Comparison of ENCODE assay signal across 33 cellular contexts in the genomic region with DNA sequence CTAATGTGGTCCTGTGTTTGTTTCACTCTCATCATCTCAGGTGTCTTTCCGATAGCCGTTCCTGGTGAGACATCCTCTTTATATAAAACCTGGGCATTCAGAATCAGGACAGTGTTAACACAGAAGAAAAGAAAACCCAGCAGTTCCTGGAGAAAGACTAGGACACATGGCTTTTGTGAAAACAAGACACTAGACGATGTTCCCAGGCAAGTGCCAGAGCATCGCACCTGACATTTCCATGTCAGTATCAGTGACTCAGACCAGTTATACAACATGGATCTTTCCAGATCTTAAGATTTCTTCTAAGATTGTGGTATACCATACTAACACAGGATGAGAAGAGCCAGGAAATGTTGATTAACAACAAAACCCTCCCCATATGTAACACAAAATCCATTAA.
DNase-seq lines count a peak whose midpoint lies in the region; ATAC-seq and TF ChIP-seq lines count a peak whose summit lies in the region.
"Had no signal": no experiment of that assay in that cellular context is flagged by ENCODE, and none has a peak within 500 bp of the region (broad histone marks: within the 10 kb centered on the region; RNA-seq: fewer than 3 reads in every experiment).

No MANE protein-coding gene starts in this region.

- H3K4me3 ChIP-seq in psoas muscle (no peak overlapping the region), gastrocnemius medialis (no peak overlapping the region)
- H3K4me3 ChIP-seq: A549; BLaER1; BLaER1 treated with 17β-estradiol and CSF1 and Interleukin-3, amounts not matched to agents 10 nM and 100 nM had no signal

- intact Hi-C loops in psoas muscle (cut with DNase I) (no loop called here), gastrocnemius medialis (cut with DNase I; ENCODE audit: low total_unique reads) (loop anchor here (2.0 to 5.0 kb wide), 3 partner anchors 13 to 111 kb away; no protein-coding TSS in a partner anchor)

- peak overlapping the region; percentile 35 for H3K27ac Mint-ChIP-seq in memory B cell
- H3K27ac Mint-ChIP-seq: B cell; CD4-positive, alpha-beta memory T cell; CD4-positive, alpha-beta T cell; CD4-positive, CD25-positive, alpha-beta regulatory T cell; CD8-positive, alpha-beta memory T cell; CD8-positive, alpha-beta T cell had no signal

- no peaks in the 10 kb centered on the region for H3K9me3 ChIP-seq in psoas muscle
- H3K9me3 ChIP-seq in gastrocnemius medialis: no peaks in the 10 kb centered on the region
- H3K9me3 ChIP-seq: A549; BE2C; BLaER1; BLaER1 treated with 17β-estradiol and CSF1 and Interleukin-3, amounts not matched to agents 10 nM and 100 nM; Caco-2 had no signal

- TF ChIP-seq CTCF in psoas muscle (IDR thresholded peaks at IDR 0.05) (no peak), gastrocnemius medialis (IDR thresholded peaks at IDR 0.05 in 4 of 5, conservative IDR thresholded peaks at IDR 0.05 in 1 of 5) (no peak), foreskin keratinocyte (conservative IDR thresholded peaks at IDR 0.05) (no peak)

- in situ Hi-C loops in gastrocnemius medialis (cut with MboI; ENCODE audit: low sequenced_read_pairs in 4 of 4): no loop called here

- H3K4me1 ChIP-seq in psoas muscle: peaks cover 5% of the 10 kb centered on the region
- H3K4me1 ChIP-seq in gastrocnemius medialis: no peaks in the 10 kb centered on the region
- no peaks in the 10 kb centered on the region for H3K4me1 ChIP-seq in foreskin keratinocyte
- H3K4me1 ChIP-seq: A549; BE2C; BLaER1 treated with 17β-estradiol and CSF1 and Interleukin-3, amounts not matched to agents 10 nM and 100 nM; Caco-2 had no signal

- H3K27ac ChIP-seq in psoas muscle (peak overlapping the region; percentile 56), gastrocnemius medialis (peak overlapping the region; percentile 60 to 71 (median 65)), foreskin keratinocyte (no peak overlapping the region)
- H3K27ac ChIP-seq: 22Rv1; A549; BLaER1; BLaER1 treated with 17β-estradiol and CSF1 and Interleukin-3, amounts not matched to agents 10 nM and 100 nM; C4-2B had no signal

- ATAC-seq in memory B cell (ENCODE audit: low read depth) (no peak), psoas muscle (peak; percentile 21 to 50 (median 42)), gastrocnemius medialis (peak; percentile 55 to 68), HG03159 (IDR thresholded peaks at IDR 0.05; ENCODE audit: unreplicated experiment) (no peak), foreskin keratinocyte (no peak)
- ATAC-seq: A549; CD8-positive, alpha-beta T cell had no signal

- no peaks in the 10 kb centered on the region for H3K27me3 Mint-ChIP-seq in memory B cell
- H3K27me3 Mint-ChIP-seq: B cell; CD4-positive, alpha-beta memory T cell; CD4-positive, alpha-beta T cell; CD4-positive, CD25-positive, alpha-beta regulatory T cell; CD8-positive, alpha-beta memory T cell had no signal

- H3K27me3 ChIP-seq in psoas muscle (ENCODE audit: insufficient read depth in 3 of 3, low read length in 2 of 3) (no peaks in the 10 kb centered on the region), gastrocnemius medialis (no peaks in the 10 kb centered on the region), foreskin keratinocyte (no peaks in the 10 kb centered on the region)
- H3K27me3 ChIP-seq: BE2C; BLaER1; BLaER1 treated with 17β-estradiol and CSF1 and Interleukin-3, amounts not matched to agents 10 nM and 100 nM had no signal

- H3K36me3 ChIP-seq in psoas muscle (ENCODE audit: insufficient read depth in 1 of 2, low read depth in 1 of 2) (peaks cover 8 to 100% of the 10 kb centered on the region in 2 donors), gastrocnemius medialis (peaks cover 0 to 96% of the 10 kb centered on the region in 2 donors)
- H3K36me3 ChIP-seq: BE2C; BLaER1 treated with 17β-estradiol and CSF1 and Interleukin-3, amounts not matched to agents 10 nM and 100 nM had no signal

- TF ChIP-seq POLR2A in gastrocnemius medialis (IDR thresholded peaks at IDR 0.05): no peak

- no peaks in the 10 kb centered on the region for H3K9me3 Mint-ChIP-seq in memory B cell
- H3K9me3 Mint-ChIP-seq: CD4-positive, alpha-beta memory T cell; CD4-positive, alpha-beta T cell; CD4-positive, CD25-positive, alpha-beta regulatory T cell; CD8-positive, alpha-beta memory T cell; CD8-positive, alpha-beta T cell had no signal

- WGBS in psoas muscle, 3 donors: 59 to 81% (median 65%) methylated on average over 4 of the region's 4 CpGs

- peaks cover 8% of the 10 kb centered on the region for H3K36me3 Mint-ChIP-seq in memory B cell
- H3K36me3 Mint-ChIP-seq: CD8-positive, alpha-beta T cell had no signal

- DNase-seq in memory B cell (ENCODE audit: low spot score in 2 of 2) (no peak), psoas muscle (no peak), gastrocnemius medialis (peak; percentile 18 to 38), foreskin keratinocyte (no peak), A172 (ENCODE audit: low spot score) (no peak)
- DNase-seq: 8988T; ACHN; AML-193; BE2C; C1 segment of cervical spinal cord; Caco-2; Calu3; CD4-positive, alpha-beta memory T cell; CD4-positive, alpha-beta T cell; CD4-positive, CD25-positive, alpha-beta regulatory T cell; CD8-positive, alpha-beta memory T cell; CD8-positive, alpha-beta T cell; COR-L47; DMS 273 treated with DMSO at 0.1 percent for 48 hours; DMS153; DMS53; DMS79; DMS79 treated with DMSO at 0.1 percent for 48 hours; DND-41; EL had no signal

- no peaks in the 10 kb centered on the region for H3K4me1 Mint-ChIP-seq in memory B cell
- H3K4me1 Mint-ChIP-seq: B cell; CD14-positive monocyte; CD4-positive, alpha-beta memory T cell; CD4-positive, CD25-positive, alpha-beta regulatory T cell; CD8-positive, alpha-beta memory T cell had no signal

- H3K4me3 Mint-ChIP-seq in memory B cell: no peak overlapping the region
- H3K4me3 Mint-ChIP-seq: B cell; CD14-positive monocyte; CD4-positive, alpha-beta memory T cell; CD4-positive, alpha-beta T cell; CD4-positive, CD25-positive, alpha-beta regulatory T cell; CD8-positive, alpha-beta memory T cell; CD8-positive, alpha-beta T cell had no signal

Comparison
In these comparisons a context has a peak if more than half of its experiments do, and no peak if none do; other contexts are left out.
1. ATAC-seq: peak in psoas muscle (4 of 4) and gastrocnemius medialis (2 of 2); none in memory B cell (single experiment), HG03159 (single experiment) and foreskin keratinocyte (single experiment).
2. DNase-seq: peak in gastrocnemius medialis (2 of 2); none in memory B cell (0 of 2), psoas muscle (0 of 2), foreskin keratinocyte (0 of 2) and A172 (single experiment).